In the genomic region with DNA sequence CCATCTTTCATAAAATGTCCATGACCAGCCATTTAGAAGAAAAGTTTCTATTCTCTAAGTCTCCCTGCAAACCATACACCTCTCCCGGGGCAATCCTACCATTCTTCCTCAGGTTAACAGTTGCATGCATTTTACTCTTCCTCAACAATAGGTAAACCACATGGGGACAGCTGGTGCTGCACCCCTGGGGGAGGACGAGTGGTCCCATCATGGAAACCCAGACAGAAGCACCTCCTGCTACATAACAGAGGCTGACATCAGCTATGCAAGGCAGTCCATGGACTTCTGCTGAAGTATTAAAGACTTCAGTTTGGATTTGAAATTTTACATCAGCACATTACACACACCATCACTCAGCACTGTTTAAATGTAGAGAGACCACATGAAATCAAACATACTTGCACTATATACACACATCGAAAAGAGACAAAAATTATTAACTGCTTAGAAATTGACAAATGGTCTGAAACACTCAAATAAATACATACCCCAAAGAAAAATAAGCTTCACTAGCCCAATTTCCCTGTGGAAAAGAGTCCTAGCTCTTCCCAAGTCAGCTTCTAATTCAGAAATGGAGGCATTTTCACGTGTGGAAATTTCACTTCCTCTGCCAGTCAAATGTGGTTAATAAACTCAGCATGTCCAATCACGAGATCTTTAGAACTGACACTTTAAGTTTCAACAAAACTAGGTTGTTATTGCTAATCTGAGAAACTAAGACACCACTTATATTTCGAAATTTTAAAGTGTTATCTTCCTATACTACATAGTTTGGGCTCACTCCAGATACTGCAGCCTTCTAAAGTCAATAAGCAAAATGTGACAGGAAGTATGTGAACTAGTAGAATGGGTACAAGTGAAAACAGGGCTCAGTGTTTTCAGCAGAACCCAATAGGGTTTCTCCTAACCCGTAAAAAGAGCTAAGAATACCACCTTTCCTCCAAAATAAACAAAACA, we compare ENCODE assay signal across 2 cellular contexts.
A peak's percentile ranks its signal among the peaks of the same experiment; 100 is the strongest.
TF ChIP-seq lines count a peak whose summit lies in the region.

No MANE protein-coding gene starts in this region.

TF ChIP-seq in IMR-90, 13 proteins besides CTCF, POLR2A, EP300 and RAD21:
- TF ChIP-seq MAFK (IDR thresholded peaks at IDR 0.05; ENCODE audit: low read depth, low read length), result no peak
- TF ChIP-seq RCOR1 (IDR thresholded peaks at IDR 0.05; ENCODE audit: insufficient replicate concordance, low read length), result no peak
- no peak for TF ChIP-seq CHD1 (IDR thresholded peaks at IDR 0.05; ENCODE audit: low read depth, low read length)
- no peak for TF ChIP-seq MXI1 (IDR thresholded peaks at IDR 0.05; ENCODE audit: borderline replicate concordance, low read depth, low read length)
- TF ChIP-seq, protein P1, sequence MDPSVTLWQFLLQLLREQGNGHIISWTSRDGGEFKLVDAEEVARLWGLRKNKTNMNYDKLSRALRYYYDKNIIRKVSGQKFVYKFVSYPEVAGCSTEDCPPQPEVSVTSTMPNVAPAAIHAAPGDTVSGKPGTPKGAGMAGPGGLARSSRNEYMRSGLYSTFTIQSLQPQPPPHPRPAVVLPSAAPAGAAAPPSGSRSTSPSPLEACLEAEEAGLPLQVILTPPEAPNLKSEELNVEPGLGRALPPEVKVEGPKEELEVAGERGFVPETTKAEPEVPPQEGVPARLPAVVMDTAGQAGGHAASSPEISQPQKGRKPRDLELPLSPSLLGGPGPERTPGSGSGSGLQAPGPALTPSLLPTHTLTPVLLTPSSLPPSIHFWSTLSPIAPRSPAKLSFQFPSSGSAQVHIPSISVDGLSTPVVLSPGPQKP (IDR thresholded peaks at IDR 0.05; ENCODE audit: borderline replicate concordance, low read depth, low read length), result no peak
- TF ChIP-seq, protein P2, sequence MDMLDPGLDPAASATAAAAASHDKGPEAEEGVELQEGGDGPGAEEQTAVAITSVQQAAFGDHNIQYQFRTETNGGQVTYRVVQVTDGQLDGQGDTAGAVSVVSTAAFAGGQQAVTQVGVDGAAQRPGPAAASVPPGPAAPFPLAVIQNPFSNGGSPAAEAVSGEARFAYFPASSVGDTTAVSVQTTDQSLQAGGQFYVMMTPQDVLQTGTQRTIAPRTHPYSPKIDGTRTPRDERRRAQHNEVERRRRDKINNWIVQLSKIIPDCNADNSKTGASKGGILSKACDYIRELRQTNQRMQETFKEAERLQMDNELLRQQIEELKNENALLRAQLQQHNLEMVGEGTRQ (IDR thresholded peaks at IDR 0.05; ENCODE audit: low read depth, low read length), result no peak
- TF ChIP-seq CEBPB (IDR thresholded peaks at IDR 0.05; ENCODE audit: low read depth, low read length), result no peak
- no peak for TF ChIP-seq FOS (IDR thresholded peaks at IDR 0.05; ENCODE audit: low read depth, low read length)
- no peak for TF ChIP-seq MAZ (IDR thresholded peaks at IDR 0.05; ENCODE audit: borderline replicate concordance, low read depth, low read length)
- TF ChIP-seq SMC3 (IDR thresholded peaks at IDR 0.05; ENCODE audit: low read depth, low read length), result no peak
- no peak; the same call in 1 of the 2 replicates for TF ChIP-seq BHLHE40 (IDR thresholded peaks at IDR 0.05; ENCODE audit: low read depth, low read length)
- TF ChIP-seq NFE2L2 (IDR thresholded peaks at IDR 0.05; ENCODE audit: low read depth, low read length), result no peak
- no peak for TF ChIP-seq RFX5 (IDR thresholded peaks at IDR 0.05; ENCODE audit: low read depth, low read length)

TF ChIP-seq in K562, 482 proteins besides CTCF, POLR2A, EP300 and RAD21:
- no peak for TF ChIP-seq RBFOX2 (IDR thresholded peaks at IDR 0.05; ENCODE audit: low read depth, low read length)
- TF ChIP-seq, protein P3, sequence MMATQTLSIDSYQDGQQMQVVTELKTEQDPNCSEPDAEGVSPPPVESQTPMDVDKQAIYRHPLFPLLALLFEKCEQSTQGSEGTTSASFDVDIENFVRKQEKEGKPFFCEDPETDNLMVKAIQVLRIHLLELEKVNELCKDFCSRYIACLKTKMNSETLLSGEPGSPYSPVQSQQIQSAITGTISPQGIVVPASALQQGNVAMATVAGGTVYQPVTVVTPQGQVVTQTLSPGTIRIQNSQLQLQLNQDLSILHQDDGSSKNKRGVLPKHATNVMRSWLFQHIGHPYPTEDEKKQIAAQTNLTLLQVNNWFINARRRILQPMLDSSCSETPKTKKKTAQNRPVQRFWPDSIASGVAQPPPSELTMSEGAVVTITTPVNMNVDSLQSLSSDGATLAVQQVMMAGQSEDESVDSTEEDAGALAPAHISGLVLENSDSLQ (IDR thresholded peaks at IDR 0.05), result peak; percentile 24; the same call in 1 of the 2 replicates
- TF ChIP-seq, protein P4, sequence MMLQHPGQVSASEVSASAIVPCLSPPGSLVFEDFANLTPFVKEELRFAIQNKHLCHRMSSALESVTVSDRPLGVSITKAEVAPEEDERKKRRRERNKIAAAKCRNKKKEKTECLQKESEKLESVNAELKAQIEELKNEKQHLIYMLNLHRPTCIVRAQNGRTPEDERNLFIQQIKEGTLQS (IDR thresholded peaks at IDR 0.05), result no peak
- TF ChIP-seq, protein P4 (CRISPR knock-in tag; conservative IDR thresholded peaks at IDR 0.05), result no peak
- no peak for TF ChIP-seq CEBPG (CRISPR knock-in tag; IDR thresholded peaks at IDR 0.05)
- 0 out of 4 replicates have a peak, but pooled peaks of 1 of the 2 experiments have one; percentile 9 for TF ChIP-seq CEBPG (tag; conservative IDR thresholded peaks at IDR 0.05 in 1 of 2, IDR thresholded peaks at IDR 0.05 in 1 of 2)
- no peak for TF ChIP-seq SREBF2 (CRISPR knock-in tag; IDR thresholded peaks at IDR 0.05)
- peak in 1 of 2 experiments; percentile 88; a peak in 2 of 4 replicates for TF ChIP-seq FOXA3 (CRISPR knock-in tag; conservative IDR thresholded peaks at IDR 0.05 in 1 of 2, IDR thresholded peaks at IDR 0.05 in 1 of 2)
- 0 out of 2 replicates have a peak, but pooled peaks have one; percentile 17 for TF ChIP-seq L3MBTL2 (IDR thresholded peaks at IDR 0.05)
- TF ChIP-seq, protein P5, sequence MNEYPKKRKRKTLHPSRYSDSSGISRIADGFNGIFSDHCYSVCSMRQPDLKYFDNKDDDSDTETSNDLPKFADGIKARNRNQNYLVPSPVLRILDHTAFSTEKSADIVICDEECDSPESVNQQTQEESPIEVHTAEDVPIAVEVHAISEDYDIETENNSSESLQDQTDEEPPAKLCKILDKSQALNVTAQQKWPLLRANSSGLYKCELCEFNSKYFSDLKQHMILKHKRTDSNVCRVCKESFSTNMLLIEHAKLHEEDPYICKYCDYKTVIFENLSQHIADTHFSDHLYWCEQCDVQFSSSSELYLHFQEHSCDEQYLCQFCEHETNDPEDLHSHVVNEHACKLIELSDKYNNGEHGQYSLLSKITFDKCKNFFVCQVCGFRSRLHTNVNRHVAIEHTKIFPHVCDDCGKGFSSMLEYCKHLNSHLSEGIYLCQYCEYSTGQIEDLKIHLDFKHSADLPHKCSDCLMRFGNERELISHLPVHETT (CRISPR knock-in tag; conservative IDR thresholded peaks at IDR 0.05 in 1 of 2, IDR thresholded peaks at IDR 0.05 in 1 of 2), result no peak
- TF ChIP-seq TOE1 (IDR thresholded peaks at IDR 0.05; ENCODE audit: borderline replicate concordance), result no peak
- TF ChIP-seq TOE1 (CRISPR knock-in tag; IDR thresholded peaks at IDR 0.05; ENCODE audit: borderline replicate concordance, low read depth), result no peak
- no peak for TF ChIP-seq POLR2B (IDR thresholded peaks at IDR 0.05; ENCODE audit: low read depth, partially characterized antibody)
- TF ChIP-seq WHSC1 (IDR thresholded peaks at IDR 0.05; ENCODE audit: low read length), result no peak
- no peak for TF ChIP-seq SAP30 (IDR thresholded peaks at IDR 0.05; ENCODE audit: borderline replicate concordance, insufficient read depth, low read depth, low read length, poor library complexity, severe bottlenecking)
- no peak for TF ChIP-seq FOXA1 (IDR thresholded peaks at IDR 0.05; ENCODE audit: borderline replicate concordance)
- TF ChIP-seq ZNF75A (CRISPR knock-in tag; IDR thresholded peaks at IDR 0.05), result no peak
- no peak for TF ChIP-seq SMC3 (conservative IDR thresholded peaks at IDR 0.05; ENCODE audit: insufficient read depth, low read depth, low read length)
